Comparison of ENCODE assay signal across 1 cellular context in the genomic region with DNA sequence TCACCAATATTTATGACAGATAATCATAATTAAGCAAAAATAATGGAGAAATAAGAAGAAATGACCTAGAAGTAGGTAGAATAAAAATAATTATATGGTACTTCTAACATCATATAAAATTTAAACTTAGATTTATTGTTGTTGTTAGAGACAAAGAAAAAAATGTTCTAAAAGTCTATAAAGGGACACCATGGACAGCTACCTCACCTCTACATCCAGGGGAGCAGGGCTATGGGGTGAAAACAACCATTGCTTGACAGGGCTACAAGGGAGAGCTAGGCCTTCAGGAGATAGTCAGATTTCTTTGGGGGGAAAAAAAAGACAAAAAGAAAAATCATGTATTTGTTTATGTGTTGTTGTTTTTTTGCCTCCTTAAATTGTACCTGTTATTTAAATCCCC.
TF ChIP-seq lines count a peak whose summit lies in the region.

No MANE protein-coding gene starts in this region.

TF ChIP-seq in A549, 52 proteins besides CTCF, POLR2A, EP300 and RAD21:
- TF ChIP-seq, protein P1, sequence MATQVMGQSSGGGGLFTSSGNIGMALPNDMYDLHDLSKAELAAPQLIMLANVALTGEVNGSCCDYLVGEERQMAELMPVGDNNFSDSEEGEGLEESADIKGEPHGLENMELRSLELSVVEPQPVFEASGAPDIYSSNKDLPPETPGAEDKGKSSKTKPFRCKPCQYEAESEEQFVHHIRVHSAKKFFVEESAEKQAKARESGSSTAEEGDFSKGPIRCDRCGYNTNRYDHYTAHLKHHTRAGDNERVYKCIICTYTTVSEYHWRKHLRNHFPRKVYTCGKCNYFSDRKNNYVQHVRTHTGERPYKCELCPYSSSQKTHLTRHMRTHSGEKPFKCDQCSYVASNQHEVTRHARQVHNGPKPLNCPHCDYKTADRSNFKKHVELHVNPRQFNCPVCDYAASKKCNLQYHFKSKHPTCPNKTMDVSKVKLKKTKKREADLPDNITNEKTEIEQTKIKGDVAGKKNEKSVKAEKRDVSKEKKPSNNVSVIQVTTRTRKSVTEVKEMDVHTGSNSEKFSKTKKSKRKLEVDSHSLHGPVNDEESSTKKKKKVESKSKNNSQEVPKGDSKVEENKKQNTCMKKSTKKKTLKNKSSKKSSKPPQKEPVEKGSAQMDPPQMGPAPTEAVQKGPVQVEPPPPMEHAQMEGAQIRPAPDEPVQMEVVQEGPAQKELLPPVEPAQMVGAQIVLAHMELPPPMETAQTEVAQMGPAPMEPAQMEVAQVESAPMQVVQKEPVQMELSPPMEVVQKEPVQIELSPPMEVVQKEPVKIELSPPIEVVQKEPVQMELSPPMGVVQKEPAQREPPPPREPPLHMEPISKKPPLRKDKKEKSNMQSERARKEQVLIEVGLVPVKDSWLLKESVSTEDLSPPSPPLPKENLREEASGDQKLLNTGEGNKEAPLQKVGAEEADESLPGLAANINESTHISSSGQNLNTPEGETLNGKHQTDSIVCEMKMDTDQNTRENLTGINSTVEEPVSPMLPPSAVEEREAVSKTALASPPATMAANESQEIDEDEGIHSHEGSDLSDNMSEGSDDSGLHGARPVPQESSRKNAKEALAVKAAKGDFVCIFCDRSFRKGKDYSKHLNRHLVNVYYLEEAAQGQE (IDR thresholded peaks at IDR 0.05): peak; percentile 40; the same call in 1 of the 2 replicates
- no peak for TF ChIP-seq RCOR1 (IDR thresholded peaks at IDR 0.05; ENCODE audit: low read depth, low read length)
